In genomic region chr17:16428098-16428882, GRCh38 we compare ENCODE assay signal across 1 cellular context.
TF ChIP-seq lines count a peak whose summit lies in the region.

No MANE protein-coding gene starts in this region.

TF ChIP-seq in HepG2, 621 proteins besides CTCF, POLR2A, EP300 and RAD21 (continued from another document and continues in another):
- TF ChIP-seq XRCC5 (optimal IDR thresholded peaks at IDR 0.05; ENCODE audit: low read length), result peak; percentile 86
- TF ChIP-seq, protein P1, sequence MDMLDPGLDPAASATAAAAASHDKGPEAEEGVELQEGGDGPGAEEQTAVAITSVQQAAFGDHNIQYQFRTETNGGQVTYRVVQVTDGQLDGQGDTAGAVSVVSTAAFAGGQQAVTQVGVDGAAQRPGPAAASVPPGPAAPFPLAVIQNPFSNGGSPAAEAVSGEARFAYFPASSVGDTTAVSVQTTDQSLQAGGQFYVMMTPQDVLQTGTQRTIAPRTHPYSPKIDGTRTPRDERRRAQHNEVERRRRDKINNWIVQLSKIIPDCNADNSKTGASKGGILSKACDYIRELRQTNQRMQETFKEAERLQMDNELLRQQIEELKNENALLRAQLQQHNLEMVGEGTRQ (IDR thresholded peaks at IDR 0.05; ENCODE audit: low read depth, low read length), result 0 out of 2 replicates have a peak, but pooled peaks have one; percentile 21
- TF ChIP-seq, protein P1 (CRISPR knock-in tag; IDR thresholded peaks at IDR 0.05; ENCODE audit: borderline replicate concordance), result peak; percentile 46; the same call in 1 of the 2 replicates
- 0 out of 2 replicates have a peak, but pooled peaks have one; percentile 65 for TF ChIP-seq TSC22D2 (CRISPR knock-in tag; IDR thresholded peaks at IDR 0.05; ENCODE audit: borderline replicate concordance)
- TF ChIP-seq IRX3 (CRISPR knock-in tag; IDR thresholded peaks at IDR 0.05; ENCODE audit: borderline replicate concordance, low read depth), result no peak
- TF ChIP-seq UBTF (CRISPR knock-in tag; IDR thresholded peaks at IDR 0.05), result peak; percentile 49; the same call in 1 of the 2 replicates
- TF ChIP-seq, protein P2, sequence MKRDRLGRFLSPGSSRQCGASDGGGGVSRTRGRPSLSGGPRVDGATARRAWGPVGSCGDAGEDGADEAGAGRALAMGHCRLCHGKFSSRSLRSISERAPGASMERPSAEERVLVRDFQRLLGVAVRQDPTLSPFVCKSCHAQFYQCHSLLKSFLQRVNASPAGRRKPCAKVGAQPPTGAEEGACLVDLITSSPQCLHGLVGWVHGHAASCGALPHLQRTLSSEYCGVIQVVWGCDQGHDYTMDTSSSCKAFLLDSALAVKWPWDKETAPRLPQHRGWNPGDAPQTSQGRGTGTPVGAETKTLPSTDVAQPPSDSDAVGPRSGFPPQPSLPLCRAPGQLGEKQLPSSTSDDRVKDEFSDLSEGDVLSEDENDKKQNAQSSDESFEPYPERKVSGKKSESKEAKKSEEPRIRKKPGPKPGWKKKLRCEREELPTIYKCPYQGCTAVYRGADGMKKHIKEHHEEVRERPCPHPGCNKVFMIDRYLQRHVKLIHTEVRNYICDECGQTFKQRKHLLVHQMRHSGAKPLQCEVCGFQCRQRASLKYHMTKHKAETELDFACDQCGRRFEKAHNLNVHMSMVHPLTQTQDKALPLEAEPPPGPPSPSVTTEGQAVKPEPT (CRISPR knock-in tag; IDR thresholded peaks at IDR 0.05; ENCODE audit: low read depth), result no peak; the same call in 1 of the 2 replicates
- TF ChIP-seq HDAC1 (CRISPR knock-in tag; IDR thresholded peaks at IDR 0.05), result 0 out of 2 replicates have a peak, but pooled peaks have one; percentile 28
- no peak for TF ChIP-seq CCAR2 (optimal IDR thresholded peaks at IDR 0.05; ENCODE audit: low read depth, low read length)
- TF ChIP-seq ATF2 (CRISPR knock-in tag; IDR thresholded peaks at IDR 0.05), result peak; percentile 22; the same call in 1 of the 2 replicates
- TF ChIP-seq STAG1 (CRISPR knock-in tag; IDR thresholded peaks at IDR 0.05), result peak; percentile 69
- no peak for TF ChIP-seq ZNF749 (CRISPR knock-in tag; IDR thresholded peaks at IDR 0.05; ENCODE audit: borderline replicate concordance)
- TF ChIP-seq ZBTB7A (CRISPR knock-in tag; IDR thresholded peaks at IDR 0.05), result no peak
- TF ChIP-seq ZNF101 (CRISPR knock-in tag; IDR thresholded peaks at IDR 0.05; ENCODE audit: borderline replicate concordance, low read depth), result no peak
- TF ChIP-seq E2F2 (CRISPR knock-in tag; IDR thresholded peaks at IDR 0.05; ENCODE audit: borderline replicate concordance), result no peak
- peak; percentile 9; the same call in 1 of the 2 replicates for TF ChIP-seq HNF4A (CRISPR knock-in tag; IDR thresholded peaks at IDR 0.05)
- TF ChIP-seq, protein P3, sequence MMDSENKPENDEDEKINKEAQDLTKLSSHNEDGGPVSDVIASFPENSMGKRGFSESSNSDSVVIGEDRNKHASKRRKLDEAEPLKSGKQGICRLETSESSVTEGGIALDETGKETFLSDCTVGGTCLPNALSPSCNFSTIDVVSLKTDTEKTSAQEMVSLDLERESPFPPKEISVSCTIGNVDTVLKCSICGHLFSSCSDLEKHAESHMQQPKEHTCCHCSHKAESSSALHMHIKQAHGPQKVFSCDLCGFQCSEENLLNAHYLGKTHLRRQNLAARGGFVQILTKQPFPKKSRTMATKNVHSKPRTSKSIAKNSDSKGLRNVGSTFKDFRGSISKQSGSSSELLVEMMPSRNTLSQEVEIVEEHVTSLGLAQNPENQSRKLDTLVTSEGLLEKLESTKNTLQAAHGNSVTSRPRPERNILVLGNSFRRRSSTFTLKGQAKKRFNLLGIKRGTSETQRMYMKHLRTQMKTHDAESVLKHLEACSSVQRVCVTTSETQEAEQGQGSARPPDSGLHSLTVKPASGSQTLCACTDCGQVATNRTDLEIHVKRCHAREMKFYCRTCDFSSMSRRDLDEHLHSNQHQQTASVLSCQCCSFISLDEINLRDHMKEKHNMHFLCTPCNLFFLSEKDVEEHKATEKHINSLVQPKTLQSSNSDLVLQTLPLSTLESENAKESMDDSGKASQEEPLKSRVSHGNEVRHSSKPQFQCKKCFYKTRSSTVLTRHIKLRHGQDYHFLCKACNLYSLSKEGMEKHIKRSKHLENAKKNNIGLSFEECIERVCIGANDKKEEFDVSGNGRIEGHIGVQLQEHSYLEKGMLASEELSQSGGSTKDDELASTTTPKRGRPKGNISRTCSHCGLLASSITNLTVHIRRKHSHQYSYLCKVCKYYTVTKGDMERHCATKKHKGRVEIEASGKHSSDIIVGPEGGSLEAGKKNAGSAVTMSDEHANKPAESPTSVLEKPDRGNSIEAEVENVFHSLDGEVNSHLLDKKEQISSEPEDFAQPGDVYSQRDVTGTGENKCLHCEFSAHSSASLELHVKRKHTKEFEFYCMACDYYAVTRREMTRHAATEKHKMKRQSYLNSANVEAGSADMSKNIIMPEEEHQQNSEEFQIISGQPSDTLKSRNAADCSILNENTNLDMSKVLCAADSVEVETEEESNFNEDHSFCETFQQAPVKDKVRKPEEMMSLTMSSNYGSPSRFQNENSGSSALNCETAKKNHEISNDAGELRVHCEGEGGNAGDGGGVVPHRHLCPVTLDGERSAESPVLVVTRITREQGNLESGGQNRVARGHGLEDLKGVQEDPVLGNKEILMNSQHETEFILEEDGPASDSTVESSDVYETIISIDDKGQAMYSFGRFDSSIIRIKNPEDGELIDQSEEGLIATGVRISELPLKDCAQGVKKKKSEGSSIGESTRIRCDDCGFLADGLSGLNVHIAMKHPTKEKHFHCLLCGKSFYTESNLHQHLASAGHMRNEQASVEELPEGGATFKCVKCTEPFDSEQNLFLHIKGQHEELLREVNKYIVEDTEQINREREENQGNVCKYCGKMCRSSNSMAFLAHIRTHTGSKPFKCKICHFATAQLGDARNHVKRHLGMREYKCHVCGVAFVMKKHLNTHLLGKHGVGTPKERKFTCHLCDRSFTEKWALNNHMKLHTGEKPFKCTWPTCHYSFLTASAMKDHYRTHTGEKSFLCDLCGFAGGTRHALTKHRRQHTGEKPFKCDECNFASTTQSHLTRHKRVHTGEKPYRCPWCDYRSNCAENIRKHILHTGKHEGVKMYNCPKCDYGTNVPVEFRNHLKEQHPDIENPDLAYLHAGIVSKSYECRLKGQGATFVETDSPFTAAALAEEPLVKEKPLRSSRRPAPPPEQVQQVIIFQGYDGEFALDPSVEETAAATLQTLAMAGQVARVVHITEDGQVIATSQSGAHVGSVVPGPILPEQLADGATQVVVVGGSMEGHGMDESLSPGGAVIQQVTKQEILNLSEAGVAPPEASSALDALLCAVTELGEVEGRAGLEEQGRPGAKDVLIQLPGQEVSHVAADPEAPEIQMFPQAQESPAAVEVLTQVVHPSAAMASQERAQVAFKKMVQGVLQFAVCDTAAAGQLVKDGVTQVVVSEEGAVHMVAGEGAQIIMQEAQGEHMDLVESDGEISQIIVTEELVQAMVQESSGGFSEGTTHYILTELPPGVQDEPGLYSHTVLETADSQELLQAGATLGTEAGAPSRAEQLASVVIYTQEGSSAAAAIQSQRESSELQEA (CRISPR knock-in tag; IDR thresholded peaks at IDR 0.05; ENCODE audit: not compliant biosample characterization), result no peak
- TF ChIP-seq ZNF891 (CRISPR knock-in tag; IDR thresholded peaks at IDR 0.05), result no peak
- no peak for TF ChIP-seq CENPX (CRISPR knock-in tag; IDR thresholded peaks at IDR 0.05)
- TF ChIP-seq SMAD1 (CRISPR knock-in tag; IDR thresholded peaks at IDR 0.05; ENCODE audit: borderline replicate concordance, low read depth), result no peak
- peak; percentile 70; the same call in 1 of the 2 replicates for TF ChIP-seq AHR (CRISPR knock-in tag; IDR thresholded peaks at IDR 0.05)
- peak; percentile 33; the same call in 1 of the 2 replicates for TF ChIP-seq ARID5B (CRISPR knock-in tag; IDR thresholded peaks at IDR 0.05)
- no peak for TF ChIP-seq WIZ (CRISPR knock-in tag; IDR thresholded peaks at IDR 0.05)
- 0 out of 2 replicates have a peak, but pooled peaks have one; percentile 30 for TF ChIP-seq THRA (CRISPR knock-in tag; IDR thresholded peaks at IDR 0.05; ENCODE audit: borderline replicate concordance)
- 0 out of 2 replicates have a peak, but pooled peaks have one; percentile 35 for TF ChIP-seq ZSCAN5A (CRISPR knock-in tag; IDR thresholded peaks at IDR 0.05; ENCODE audit: borderline replicate concordance)
- no peak for TF ChIP-seq REL (CRISPR knock-in tag; conservative IDR thresholded peaks at IDR 0.05)
- TF ChIP-seq ZSCAN30 (CRISPR knock-in tag; IDR thresholded peaks at IDR 0.05), result no peak
- no peak for TF ChIP-seq ZNF350 (CRISPR knock-in tag; IDR thresholded peaks at IDR 0.05; ENCODE audit: borderline replicate concordance, low read depth)
